8 cellular contexts compared by ENCODE assay signal in genomic region chr18:22977847-22978701, GRCh38. TPM values are rescaled to one million over a fixed set of nuclear protein-coding genes. Genes with fewer than 3 reads are reported as not detected.
A peak's percentile ranks its signal among the peaks of the same experiment; 100 is the strongest.
DNase-seq lines count a peak whose midpoint lies in the region; ATAC-seq and TF ChIP-seq lines count a peak whose summit lies in the region.

No MANE protein-coding gene starts in this region.

- peak; percentile 46 for ATAC-seq in HG03558 (IDR thresholded peaks at IDR 0.05; ENCODE audit: extremely low read depth, unreplicated experiment)

- DNase-seq in Daoy (ENCODE audit: low read depth) (peak; percentile 61), brain pericyte (ENCODE audit: low read depth, low spot score) (peak; percentile 8), myocyte (ENCODE audit: low read depth) (peak; percentile 54), SHP77 treated with DMSO at 0.1 percent for 48 hours (lab: John Stamatoyannopoulos, UW) (no peak), ureter (ENCODE audit: low spot score) (no peak), coronary artery (ENCODE audit: low spot score) (no peak)
- no peak for DNase-seq in effector CD8-positive, alpha-beta T cell (lab: John Stamatoyannopoulos, UW)

- no peak overlapping the region for H3K27ac ChIP-seq in coronary artery

- H3K4me3 ChIP-seq in coronary artery, result no peak overlapping the region

- TF ChIP-seq CTCF in coronary artery (IDR thresholded peaks at IDR 0.05), result no peak

RNA-seq across cellular contexts. Expression of gene RBBP8, which starts 44.9 kb away (rescaled TPM):
- total RNA-seq in Daoy (2014; rRNA removed; shearing (Covaris generic)), result 58.1 and 76.6 TPM in 2 replicates
- total RNA-seq in myocyte (16.5 and 19.9 TPM in 2 replicates), ureter (93.0 TPM)
- polyA plus RNA-seq in myocyte (2012), result 4.9 TPM

Comparison
In these comparisons a context has a peak if more than half of its experiments do, and no peak if none do; other contexts are left out.
1. DNase-seq: peak in Daoy (single experiment), brain pericyte (single experiment) and myocyte (single experiment); none in SHP77 treated with DMSO at 0.1 percent for 48 hours (single experiment), effector CD8-positive, alpha-beta T cell (single experiment), ureter (single experiment) and coronary artery (single experiment).